38 cellular contexts compared by ENCODE assay signal in genomic region chr5:128020012-128020411, GRCh38.
"Had no signal": no experiment of that assay in that cellular context is flagged by ENCODE, and none has a peak within 500 bp of the region (broad histone marks: within the 10 kb centered on the region; RNA-seq: fewer than 3 reads in every experiment).

No MANE protein-coding gene starts in this region.

- H3K27me3 Mint-ChIP-seq: activated B cell treated with CpG ODN at 0.5 μM for 24 hours; activated CD4-positive, alpha-beta memory T cell treated with anti-CD3 and anti-CD28 coated beads, Interleukin-2, amount 10 ng/mL, durations not matched to agents 7 days and 5 days; activated CD4-positive, alpha-beta T cell treated with anti-CD3 and anti-CD28 coated beads, Interleukin-2, amount 10 ng/mL, durations not matched to agents 24 days and 14 days; activated CD8-positive, alpha-beta memory T cell treated with anti-CD3 and anti-CD28 coated beads, Interleukin-2, amount 10 ng/mL, durations not matched to agents 7 days and 5 days; activated naive CD8-positive, alpha-beta T cell treated with anti-CD3 and anti-CD28 coated beads for 36 hours; activated T-helper 17 cell treated with anti-CD3 and anti-CD28 coated beads, Interleukin-2, amount 50 U/mL, for 72 hours; brain; central memory CD8-positive, alpha-beta T cell; T-cell had no signal

- H3K36me3 Mint-ChIP-seq: activated CD8-positive, alpha-beta memory T cell treated with anti-CD3 and anti-CD28 coated beads, Interleukin-2, amount 10 ng/mL, durations not matched to agents 7 days and 5 days had no signal

- ATAC-seq: activated CD8-positive, alpha-beta memory T cell treated with anti-CD3 and anti-CD28 coated beads, Interleukin-2, amount 10 ng/mL, durations not matched to agents 7 days and 5 days; activated CD8-positive, alpha-beta T cell treated with anti-CD3 and anti-CD28 coated beads, Interleukin-2, amount 10 ng/mL, durations not matched to agents 7 days and 5 days; activated naive CD4-positive, alpha-beta T cell treated with anti-CD3 and anti-CD28 coated beads, Interleukin-2, amount 50 U/mL, for 72 hours; activated T-cell treated with anti-CD3 and anti-CD28 coated beads, Interleukin-2, amount 50 U/mL, for 4 hours; activated T-cell treated with anti-CD3 and anti-CD28 coated beads, Interleukin-2, amount 50 U/mL, for 72 hours; activated T-helper 17 cell treated with anti-CD3 and anti-CD28 coated beads, Interleukin-2, amount 50 U/mL, for 72 hours; T-cell had no signal

- H3K4me3 ChIP-seq: adrenal gland, ascending aorta, cardiac muscle cell had no signal

- H3K4me1 Mint-ChIP-seq: activated B cell treated with CpG ODN at 0.5 μM for 24 hours; activated CD4-positive, alpha-beta memory T cell treated with anti-CD3 and anti-CD28 coated beads, Interleukin-2, amount 10 ng/mL, durations not matched to agents 7 days and 5 days; activated CD4-positive, alpha-beta T cell treated with anti-CD3 and anti-CD28 coated beads, Interleukin-2, amount 10 ng/mL, durations not matched to agents 24 days and 14 days; activated CD8-positive, alpha-beta memory T cell treated with anti-CD3 and anti-CD28 coated beads, Interleukin-2, amount 10 ng/mL, durations not matched to agents 7 days and 5 days; activated naive CD8-positive, alpha-beta T cell treated with anti-CD3 and anti-CD28 coated beads for 36 hours; activated T-helper 17 cell treated with anti-CD3 and anti-CD28 coated beads, Interleukin-2, amount 50 U/mL, for 72 hours; central memory CD8-positive, alpha-beta T cell; T-cell had no signal

- H3K27ac ChIP-seq: adrenal gland, ascending aorta, cardiac muscle cell, VCaP had no signal

- DNase-seq: activated B cell treated with CpG ODN at 0.5 μM for 24 hours; activated CD4-positive, alpha-beta memory T cell treated with anti-CD3 and anti-CD28 coated beads, Interleukin-2, amount 10 ng/mL, durations not matched to agents 7 days and 5 days; activated CD4-positive, alpha-beta T cell treated with anti-CD3 and anti-CD28 coated beads for 4 hours; activated CD4-positive, alpha-beta T cell treated with anti-CD3 and anti-CD28 coated beads, Interleukin-2, amount 10 ng/mL, durations not matched to agents 24 days and 14 days; activated CD4-positive, alpha-beta T cell treated with anti-CD3 and anti-CD28 coated beads, Interleukin-2, amount 50 U/mL, for 48 hours; activated CD4-positive, CD25-positive, alpha-beta regulatory T cell treated with anti-CD3 and anti-CD28 coated beads, Interleukin-2, amount 50 U/mL, for 72 hours; activated CD8-positive, alpha-beta memory T cell treated with anti-CD3 and anti-CD28 coated beads for 24 hours; activated CD8-positive, alpha-beta memory T cell treated with anti-CD3 and anti-CD28 coated beads, Interleukin-2, amount 10 ng/mL, durations not matched to agents 7 days and 5 days; activated CD8-positive, alpha-beta memory T cell treated with anti-CD3 and anti-CD28 coated beads, Interleukin-2, amount 50 U/mL, for 48 hours; activated CD8-positive, alpha-beta T cell treated with anti-CD3 and anti-CD28 coated beads, Interleukin-2, amount 10 ng/mL, durations not matched to agents 7 days and 5 days; activated effector memory CD4-positive, alpha-beta T cell treated with anti-CD3 and anti-CD28 coated beads, Interleukin-2, amount 50 U/mL, for 16 hours; activated gamma-delta T cell treated with Interleukin-2 at 50 U/mL for 16 hours; activated naive CD4-positive, alpha-beta T cell; activated naive CD4-positive, alpha-beta T cell treated with anti-CD3 and anti-CD28 coated beads for 36 hours; activated naive CD4-positive, alpha-beta T cell treated with anti-CD3 and anti-CD28 coated beads, Interleukin-2, amount 50 U/mL, for 16 hours; activated naive CD8-positive, alpha-beta T cell treated with anti-CD3 and anti-CD28 coated beads for 36 hours; activated T-cell treated with anti-CD3 and anti-CD28 coated beads, Interleukin-2, amount 50 U/mL, for 1 hour; activated T-cell treated with anti-CD3 and anti-CD28 coated beads, Interleukin-2, amount 50 U/mL, for 4 hours; activated T-cell treated with anti-CD3 and anti-CD28 coated beads, Interleukin-2, amount 50 U/mL, for 72 hours; adrenal gland; amniotic stem cell; anterior cingulate cortex; caudate nucleus; cerebellar nuclear complex; T-cell; T-helper 2 cell; T-helper 9 cell had no signal

- H3K27ac Mint-ChIP-seq: activated B cell treated with CpG ODN at 0.5 μM for 24 hours; activated CD4-positive, alpha-beta memory T cell treated with anti-CD3 and anti-CD28 coated beads, Interleukin-2, amount 10 ng/mL, durations not matched to agents 7 days and 5 days; activated CD4-positive, alpha-beta T cell treated with anti-CD3 and anti-CD28 coated beads, Interleukin-2, amount 10 ng/mL, durations not matched to agents 24 days and 14 days; activated CD8-positive, alpha-beta memory T cell treated with anti-CD3 and anti-CD28 coated beads, Interleukin-2, amount 10 ng/mL, durations not matched to agents 7 days and 5 days; activated CD8-positive, alpha-beta T cell treated with anti-CD3 and anti-CD28 coated beads, Interleukin-2, amount 10 ng/mL, durations not matched to agents 7 days and 5 days; activated naive CD4-positive, alpha-beta T cell treated with anti-CD3 and anti-CD28 coated beads for 36 hours; activated naive CD4-positive, alpha-beta T cell treated with anti-CD3 and anti-CD28 coated beads, Interleukin-2, amount 50 U/mL, for 72 hours; activated naive CD8-positive, alpha-beta T cell treated with anti-CD3 and anti-CD28 coated beads for 36 hours; activated T-cell treated with anti-CD3 and anti-CD28 coated beads, Interleukin-2, amount 50 U/mL, for 72 hours; activated T-helper 1 cell treated with anti-CD3 and anti-CD28 coated beads, Interleukin-12 subunit alpha, Interleukin-12 subunit beta, Interleukin-2, Interleukin-4 antibody, amounts not matched to agents 30 ng/mL and 10 ng/mL and 1 ng/mL, durations not matched to agents 14 hours and 24 hours and 36 hours; activated T-helper 17 cell treated with anti-CD3 and anti-CD28 coated beads, Interleukin-2, amount 50 U/mL, for 72 hours; brain; T-cell; T-helper 2 cell treated with Interferon-gamma antibody and Interleukin-4, amounts not matched to agents 5 μg/mL and 100 μg/mL, for 36 hours had no signal

- H3K27me3 ChIP-seq: adrenal gland, ascending aorta, cardiac muscle cell had no signal

- H3K9me3 Mint-ChIP-seq: activated B cell treated with CpG ODN at 0.5 μM for 24 hours; activated naive CD4-positive, alpha-beta T cell treated with anti-CD3 and anti-CD28 coated beads for 36 hours; activated naive CD4-positive, alpha-beta T cell treated with anti-CD3 and anti-CD28 coated beads, Interleukin-2, amount 50 U/mL, for 72 hours; activated naive CD8-positive, alpha-beta T cell treated with anti-CD3 and anti-CD28 coated beads for 36 hours; activated T-cell treated with anti-CD3 and anti-CD28 coated beads, Interleukin-2, amount 50 U/mL, for 4 hours; activated T-helper 1 cell treated with anti-CD3 and anti-CD28 coated beads, Interleukin-12 subunit alpha, Interleukin-12 subunit beta, Interleukin-2, Interleukin-4 antibody, amounts not matched to agents 30 ng/mL and 10 ng/mL and 1 ng/mL, durations not matched to agents 14 hours and 24 hours and 36 hours; activated T-helper 17 cell treated with anti-CD3 and anti-CD28 coated beads, Interleukin-2, amount 50 U/mL, for 72 hours; brain; central memory CD8-positive, alpha-beta T cell; T-cell; T-helper 2 cell treated with Interferon-gamma antibody and Interleukin-4, amounts not matched to agents 5 μg/mL and 100 μg/mL, for 36 hours had no signal

- H3K4me3 Mint-ChIP-seq: activated B cell treated with CpG ODN at 0.5 μM for 24 hours; activated CD4-positive, alpha-beta memory T cell treated with anti-CD3 and anti-CD28 coated beads, Interleukin-2, amount 10 ng/mL, durations not matched to agents 7 days and 5 days; activated CD4-positive, alpha-beta T cell treated with anti-CD3 and anti-CD28 coated beads, Interleukin-2, amount 10 ng/mL, durations not matched to agents 24 days and 14 days; activated CD8-positive, alpha-beta memory T cell treated with anti-CD3 and anti-CD28 coated beads, Interleukin-2, amount 10 ng/mL, durations not matched to agents 7 days and 5 days; activated CD8-positive, alpha-beta T cell treated with anti-CD3 and anti-CD28 coated beads, Interleukin-2, amount 10 ng/mL, durations not matched to agents 7 days and 5 days; activated naive CD4-positive, alpha-beta T cell treated with anti-CD3 and anti-CD28 coated beads for 36 hours; activated naive CD8-positive, alpha-beta T cell treated with anti-CD3 and anti-CD28 coated beads for 36 hours; activated T-cell treated with anti-CD3 and anti-CD28 coated beads, Interleukin-2, amount 50 U/mL, for 4 hours; activated T-cell treated with anti-CD3 and anti-CD28 coated beads, Interleukin-2, amount 50 U/mL, for 72 hours; activated T-helper 1 cell treated with anti-CD3 and anti-CD28 coated beads, Interleukin-12 subunit alpha, Interleukin-12 subunit beta, Interleukin-2, Interleukin-4 antibody, amounts not matched to agents 30 ng/mL and 10 ng/mL and 1 ng/mL, durations not matched to agents 14 hours and 24 hours and 36 hours; activated T-helper 17 cell treated with anti-CD3 and anti-CD28 coated beads, Interleukin-2, amount 50 U/mL, for 72 hours; brain; central memory CD8-positive, alpha-beta T cell; T-cell; T-helper 2 cell treated with Interferon-gamma antibody and Interleukin-4, amounts not matched to agents 5 μg/mL and 100 μg/mL, for 36 hours had no signal

- H3K36me3 ChIP-seq: adrenal gland, cardiac muscle cell had no signal

- H3K9me3 ChIP-seq: adrenal gland, ascending aorta had no signal

- H3K4me1 ChIP-seq: ascending aorta had no signal

- FAIRE-seq: bronchial epithelial cell, TTC549 had no signal
